1 cellular context compared by ENCODE assay signal in genomic region chr13:43054803-43055802, GRCh38.
TF ChIP-seq lines count a peak whose summit lies in the region.

No MANE protein-coding gene starts in this region.

TF ChIP-seq in HCT116, 20 proteins besides CTCF, POLR2A, EP300 and RAD21 (continued from another document):
- no peak for TF ChIP-seq ZBTB33 (IDR thresholded peaks at IDR 0.05; ENCODE audit: extremely low read depth, insufficient replicate concordance, low read length)
- TF ChIP-seq EZH2 (IDR thresholded peaks at IDR 0.05), result no peak
- TF ChIP-seq YY1 (IDR thresholded peaks at IDR 0.05; ENCODE audit: extremely low read depth, insufficient replicate concordance, low read depth, low read length), result no peak
